In genomic region chr6:153024401-153025017, GRCh38 we compare ENCODE assay signal across 9 cellular contexts. TPM values are rescaled to one million over a fixed set of nuclear protein-coding genes. Genes with fewer than 3 reads are reported as not detected.
DNase-seq lines count a peak whose midpoint lies in the region; ATAC-seq, FAIRE-seq and TF ChIP-seq lines count a peak whose summit lies in the region.
"Had no signal": no experiment of that assay in that cellular context is flagged by ENCODE, and none has a peak within 500 bp of the region (broad histone marks: within the 10 kb centered on the region; RNA-seq: fewer than 3 reads in every experiment).

No MANE protein-coding gene starts in this region.

- no peaks in the 10 kb centered on the region for H3K9me2 ChIP-seq in PC-3 (replicated peaks; ENCODE audit: low read length)

- peak; percentile 39 for FAIRE-seq in pancreas (lab: Jason Lieb, UNC)

- no peak overlapping the region for H3K27ac ChIP-seq in PC-3 (ENCODE audit: low read length)
- no peak overlapping the region for H3K27ac ChIP-seq in pancreas
- H3K27ac ChIP-seq: BLaER1 treated with 17β-estradiol and CSF1 and Interleukin-3, amounts not matched to agents 10 nM and 100 nM had no signal

- no peaks in the 10 kb centered on the region for H3K9me3 Mint-ChIP-seq in activated T-helper 2 cell treated with anti-CD3 and anti-CD28 coated beads, Interferon-gamma antibody, Interleukin-2, Interleukin-4, amounts not matched to agents 10 μg/mL and 5 μg/mL and 100 μg/mL, durations not matched to agents 14 hours and 24 hours and 36 hours

- no peaks in the 10 kb centered on the region for H4K20me1 ChIP-seq in PC-3 (ENCODE audit: low read length)
- H4K20me1 ChIP-seq: BLaER1 treated with 17β-estradiol and CSF1 and Interleukin-3, amounts not matched to agents 10 nM and 100 nM had no signal

- peaks cover 4% of the 10 kb centered on the region for H3K4me1 Mint-ChIP-seq in activated T-helper 2 cell treated with anti-CD3 and anti-CD28 coated beads, Interferon-gamma antibody, Interleukin-2, Interleukin-4, amounts not matched to agents 10 μg/mL and 5 μg/mL and 100 μg/mL, durations not matched to agents 14 hours and 24 hours and 36 hours (ENCODE audit: low read depth)

- no peaks in the 10 kb centered on the region for H3K27me3 ChIP-seq in PC-3 (ENCODE audit: low read length)
- no peaks in the 10 kb centered on the region for H3K27me3 ChIP-seq in pancreas
- H3K27me3 ChIP-seq: BLaER1 treated with 17β-estradiol and CSF1 and Interleukin-3, amounts not matched to agents 10 nM and 100 nM had no signal

- no peak overlapping the region for H3K4me3 Mint-ChIP-seq in activated T-helper 2 cell treated with anti-CD3 and anti-CD28 coated beads, Interferon-gamma antibody, Interleukin-2, Interleukin-4, amounts not matched to agents 10 μg/mL and 5 μg/mL and 100 μg/mL, durations not matched to agents 14 hours and 24 hours and 36 hours (ENCODE audit: low read depth)

- no peak overlapping the region for H3K4me3 ChIP-seq in PC-3 (ENCODE audit: low read length)
- H3K4me3 ChIP-seq in pancreas, result no peak overlapping the region
- H3K4me3 ChIP-seq: BLaER1 treated with 17β-estradiol and CSF1 and Interleukin-3, amounts not matched to agents 10 nM and 100 nM had no signal

- H3K4me1 ChIP-seq in PC-3 (ENCODE audit: insufficient read depth, low read length) (0 out of 2 replicates have a peak, but pooled peaks cover 2% of the 10 kb centered on the region), pancreas (no peaks in the 10 kb centered on the region)
- H3K4me1 ChIP-seq: BLaER1 treated with 17β-estradiol and CSF1 and Interleukin-3, amounts not matched to agents 10 nM and 100 nM had no signal

- TF ChIP-seq CTCF in PC-3 (conservative IDR thresholded peaks at IDR 0.05; ENCODE audit: low read depth, low read length), result peak; percentile 74
- TF ChIP-seq CTCF in pancreas (IDR thresholded peaks at IDR 0.05), result peak; percentile 63 to 80 (median 76)

- no peaks in the 10 kb centered on the region for H3K36me3 Mint-ChIP-seq in activated T-helper 2 cell treated with anti-CD3 and anti-CD28 coated beads, Interferon-gamma antibody, Interleukin-2, Interleukin-4, amounts not matched to agents 10 μg/mL and 5 μg/mL and 100 μg/mL, durations not matched to agents 14 hours and 24 hours and 36 hours (ENCODE audit: low read depth)

- BruUV-seq in PC-3 (replicated peaks; lab: Mats Ljungman, UMichigan), result no TSS peak

- H3K9me3 ChIP-seq in PC-3 (ENCODE audit: low read length) (no peaks in the 10 kb centered on the region), pancreas (no peaks in the 10 kb centered on the region)
- H3K9me3 ChIP-seq: BLaER1 treated with 17β-estradiol and CSF1 and Interleukin-3, amounts not matched to agents 10 nM and 100 nM had no signal

- DNase-seq in DMS79 treated with DMSO at 0.1 percent for 48 hours (lab: John Stamatoyannopoulos, UW) (peak; percentile 25), DMS79 (lab: John Stamatoyannopoulos, UW) (no peak), HT1080 (ENCODE audit: low read depth) (peak; percentile 68), PC-3 (peak; percentile 82), germinal center (ENCODE audit: low spot score) (peak; percentile 53), pancreas (peak in 3 of 6 donors; percentile 10 to 50 (median 19))
- DNase-seq in activated T-helper 2 cell treated with anti-CD3 and anti-CD28 coated beads, Interferon-gamma antibody, Interleukin-2, Interleukin-4, amounts not matched to agents 10 μg/mL and 5 μg/mL and 100 μg/mL, durations not matched to agents 14 hours and 24 hours and 36 hours (ENCODE audit: low spot score), result peak; percentile 32

- H3K27me3 Mint-ChIP-seq in activated T-helper 2 cell treated with anti-CD3 and anti-CD28 coated beads, Interferon-gamma antibody, Interleukin-2, Interleukin-4, amounts not matched to agents 10 μg/mL and 5 μg/mL and 100 μg/mL, durations not matched to agents 14 hours and 24 hours and 36 hours (ENCODE audit: low read depth), result peaks cover 26% of the 10 kb centered on the region

- 3% methylated on average over 4 of the region's 4 CpGs for WGBS in pancreas, 2 donors

- POLR2A ChIA-PET in PC-3 (lab: Charles Lee; ENCODE audit: unreplicated experiment), result no interaction called here

- no peak overlapping the region for H3K27ac Mint-ChIP-seq in activated T-helper 2 cell treated with anti-CD3 and anti-CD28 coated beads, Interferon-gamma antibody, Interleukin-2, Interleukin-4, amounts not matched to agents 10 μg/mL and 5 μg/mL and 100 μg/mL, durations not matched to agents 14 hours and 24 hours and 36 hours

- intact Hi-C loops in PC-3 (cut with micrococcal nuclease), result loop anchor here (1.0 to 2.0 kb wide), 3 partner anchors 21 to 160 kb away; no protein-coding TSS in a partner anchor
- intact Hi-C loops in activated T-helper 2 cell treated with anti-CD3 and anti-CD28 coated beads, Interferon-gamma antibody, Interleukin-2, Interleukin-4, amounts not matched to agents 10 μg/mL and 5 μg/mL and 100 μg/mL, durations not matched to agents 14 hours and 24 hours and 36 hours (cut with micrococcal nuclease), result loop anchor here (1.0 to 2.0 kb wide), 3 partner anchors 42 to 160 kb away; partner anchors contain the start of gene FBXO5
- intact Hi-C loops in pancreas (cut with DNase I), result loop anchor here in 1 of 3 donors (10.0 kb wide), 1 partner anchor 160 kb away; no protein-coding TSS in a partner anchor

- no peak overlapping the region for H3K4me2 ChIP-seq in PC-3 (ENCODE audit: low read length)
- H3K4me2 ChIP-seq: BLaER1 treated with 17β-estradiol and CSF1 and Interleukin-3, amounts not matched to agents 10 nM and 100 nM had no signal

- H2AFZ ChIP-seq in PC-3 (ENCODE audit: low read length), result no peak overlapping the region

- H3K79me2 ChIP-seq in PC-3 (ENCODE audit: low read length), result no peaks in the 10 kb centered on the region

- H3F3A ChIP-seq in PC-3 (ENCODE audit: low read length, unreplicated experiment), result no peaks in the 10 kb centered on the region

- ATAC-seq in GM21723 (IDR thresholded peaks at IDR 0.05; ENCODE audit: unreplicated experiment), result peak; percentile 100
- ATAC-seq in PC-3, result peak; percentile 96
- ATAC-seq in pancreas, result peak; percentile 89 to 96 (median 95)

- H3K9ac ChIP-seq in PC-3 (ENCODE audit: low read length), result no peak overlapping the region
- H3K9ac ChIP-seq: BLaER1 treated with 17β-estradiol and CSF1 and Interleukin-3, amounts not matched to agents 10 nM and 100 nM had no signal

- H3K36me3 ChIP-seq in PC-3 (ENCODE audit: low read depth, low read length), result no peaks in the 10 kb centered on the region
- H3K36me3 ChIP-seq in pancreas, result no peaks in the 10 kb centered on the region
- H3K36me3 ChIP-seq: BLaER1 treated with 17β-estradiol and CSF1 and Interleukin-3, amounts not matched to agents 10 nM and 100 nM had no signal

- CTCF ChIA-PET in PC-3 (lab: Charles Lee), result no interaction called here

RNA-seq across cellular contexts. Expression of gene MTRF1L, which starts 22.0 kb away (rescaled TPM):
- 21.5 and 34.5 TPM in 2 replicates for total RNA-seq in HT1080 (2014; rRNA removed; shearing (Covaris generic))
- polyA plus RNA-seq in HT1080 (2015; cell fraction: cytosol; rRNA removed), result 21.7 and 24.6 TPM in 2 replicates
- polyA plus RNA-seq in HT1080 (2015; cell fraction: nucleus; rRNA removed), result 30.2 and 31.3 TPM in 2 replicates
- total RNA-seq in PC-3 (2014; rRNA removed) (12.7 and 19.1 TPM in 2 replicates), pancreas (1 to 10 TPM; 4.8 to 9.9 (median 7.3) TPM)
- total RNA-seq in activated T-helper 2 cell treated with anti-CD3 and anti-CD28 coated beads, Interferon-gamma antibody, Interleukin-2, Interleukin-4, amounts not matched to agents 10 μg/mL and 5 μg/mL and 100 μg/mL, durations not matched to agents 14 hours and 24 hours and 36 hours, result 24.1 and 24.9 TPM in 2 replicates
- polyA plus RNA-seq in pancreas, result 1 to 10 TPM; 4.4 to 8.5 TPM

RNA-seq across cellular contexts. Expression of gene FBXO5, which starts 41.7 kb away (rescaled TPM):
- 32.1 and 38.7 TPM in 2 replicates for total RNA-seq in HT1080 (2014; rRNA removed; shearing (Covaris generic))
- polyA plus RNA-seq in HT1080 (2015; cell fraction: cytosol; rRNA removed), result 34.2 and 35.4 TPM in 2 replicates
- polyA plus RNA-seq in HT1080 (2015; cell fraction: nucleus; rRNA removed), result 47.3 and 48.4 TPM in 2 replicates
- total RNA-seq in PC-3 (2014; rRNA removed) (11.5 and 16.8 TPM in 2 replicates), pancreas (1 to 10 TPM in 4 of 6 donors, under 1 TPM in 2; 0.87 to 3.2 (median 1.5) TPM)
- 31.4 and 34.6 TPM in 2 replicates for total RNA-seq in activated T-helper 2 cell treated with anti-CD3 and anti-CD28 coated beads, Interferon-gamma antibody, Interleukin-2, Interleukin-4, amounts not matched to agents 10 μg/mL and 5 μg/mL and 100 μg/mL, durations not matched to agents 14 hours and 24 hours and 36 hours
- 1 to 10 TPM in 1 of 2 donors, under 1 TPM in 1; 0.57 to 2.5 TPM for polyA plus RNA-seq in pancreas
